In genomic region chr7:140568021-140568813, GRCh38 we compare ENCODE assay signal across 13 cellular contexts.
"Had no signal": no experiment of that assay in that cellular context is flagged by ENCODE, and none has a peak within 500 bp of the region (broad histone marks: within the 10 kb centered on the region; RNA-seq: fewer than 3 reads in every experiment).

No MANE protein-coding gene starts in this region.

- H3K4me3 Mint-ChIP-seq: activated CD4-positive, alpha-beta memory T cell treated with anti-CD3 and anti-CD28 coated beads for 36 hours; activated CD4-positive, alpha-beta T cell treated with anti-CD3 and anti-CD28 coated beads for 36 hours; activated CD8-positive, alpha-beta memory T cell treated with anti-CD3 and anti-CD28 coated beads, Interleukin-2, amount 10 ng/mL, durations not matched to agents 7 days and 5 days; nephron; T-helper 1 cell treated with Interleukin-12 subunit alpha and Interleukin-12 subunit beta and Interleukin-4 antibody, amounts not matched to agents 30 μg/mL and 1 μg/mL, for 36 hours had no signal

- H3K4me1 ChIP-seq: psoas muscle had no signal

- ATAC-seq: activated CD4-positive, alpha-beta T cell treated with anti-CD3 and anti-CD28 coated beads for 36 hours; activated CD8-positive, alpha-beta memory T cell treated with anti-CD3 and anti-CD28 coated beads, Interleukin-2, amount 10 ng/mL, durations not matched to agents 7 days and 5 days; esophagus mucosa had no signal

- H3K27ac ChIP-seq: psoas muscle, tibial nerve had no signal

- H3K4me1 Mint-ChIP-seq: activated CD4-positive, alpha-beta T cell treated with anti-CD3 and anti-CD28 coated beads for 36 hours; activated CD8-positive, alpha-beta memory T cell treated with anti-CD3 and anti-CD28 coated beads, Interleukin-2, amount 10 ng/mL, durations not matched to agents 7 days and 5 days had no signal

- H3K9me3 Mint-ChIP-seq: activated CD4-positive, alpha-beta memory T cell treated with anti-CD3 and anti-CD28 coated beads for 36 hours; activated T-helper 2 cell treated with anti-CD3 and anti-CD28 coated beads, Interferon-gamma antibody, Interleukin-2, Interleukin-4, amounts not matched to agents 10 μg/mL and 5 μg/mL and 100 μg/mL, durations not matched to agents 14 hours and 24 hours and 36 hours; nephron; T-helper 1 cell treated with Interleukin-12 subunit alpha and Interleukin-12 subunit beta and Interleukin-4 antibody, amounts not matched to agents 30 μg/mL and 1 μg/mL, for 36 hours had no signal

- H3K27ac Mint-ChIP-seq: activated CD4-positive, alpha-beta memory T cell treated with anti-CD3 and anti-CD28 coated beads for 36 hours; activated CD4-positive, alpha-beta T cell treated with anti-CD3 and anti-CD28 coated beads for 36 hours; activated CD8-positive, alpha-beta memory T cell treated with anti-CD3 and anti-CD28 coated beads, Interleukin-2, amount 10 ng/mL, durations not matched to agents 7 days and 5 days; activated T-helper 2 cell treated with anti-CD3 and anti-CD28 coated beads, Interferon-gamma antibody, Interleukin-2, Interleukin-4, amounts not matched to agents 10 μg/mL and 5 μg/mL and 100 μg/mL, durations not matched to agents 14 hours and 24 hours and 36 hours; T-helper 1 cell treated with Interleukin-12 subunit alpha and Interleukin-12 subunit beta and Interleukin-4 antibody, amounts not matched to agents 30 μg/mL and 1 μg/mL, for 36 hours had no signal

- DNase-seq: activated CD4-positive, alpha-beta memory T cell treated with anti-CD3 and anti-CD28 coated beads for 36 hours; activated CD4-positive, alpha-beta T cell treated with anti-CD3 and anti-CD28 coated beads for 36 hours; activated CD8-positive, alpha-beta memory T cell treated with anti-CD3 and anti-CD28 coated beads, Interleukin-2, amount 10 ng/mL, durations not matched to agents 7 days and 5 days; activated naive CD4-positive, alpha-beta T cell treated with anti-CD3 and anti-CD28 coated beads, Interleukin-2, amount 50 U/mL, for 16 hours; activated T-cell treated with anti-CD3 and anti-CD28 coated beads, Interleukin-2, amount 50 U/mL, for 1 hour; psoas muscle; stimulated activated CD4-positive, alpha-beta T cell treated with anti-CD3 and anti-CD28 coated beads, Interleukin-12 subunit alpha, Interleukin-12 subunit beta, amount 100 ng/mL, for 4 hours; stimulated activated CD4-positive, alpha-beta T cell treated with anti-CD3 and anti-CD28 coated beads, Interleukin-2, amount 100 ng/mL, for 24 hours had no signal

- H3K27me3 ChIP-seq: tibial nerve had no signal

- H3K4me3 ChIP-seq: psoas muscle, tibial nerve had no signal

- H3K9me3 ChIP-seq: psoas muscle, tibial nerve had no signal

- H3K36me3 Mint-ChIP-seq: activated CD4-positive, alpha-beta memory T cell treated with anti-CD3 and anti-CD28 coated beads for 36 hours; activated CD8-positive, alpha-beta memory T cell treated with anti-CD3 and anti-CD28 coated beads, Interleukin-2, amount 10 ng/mL, durations not matched to agents 7 days and 5 days had no signal
